Comparison of ENCODE assay signal across 10 cellular contexts in the genomic region with DNA sequence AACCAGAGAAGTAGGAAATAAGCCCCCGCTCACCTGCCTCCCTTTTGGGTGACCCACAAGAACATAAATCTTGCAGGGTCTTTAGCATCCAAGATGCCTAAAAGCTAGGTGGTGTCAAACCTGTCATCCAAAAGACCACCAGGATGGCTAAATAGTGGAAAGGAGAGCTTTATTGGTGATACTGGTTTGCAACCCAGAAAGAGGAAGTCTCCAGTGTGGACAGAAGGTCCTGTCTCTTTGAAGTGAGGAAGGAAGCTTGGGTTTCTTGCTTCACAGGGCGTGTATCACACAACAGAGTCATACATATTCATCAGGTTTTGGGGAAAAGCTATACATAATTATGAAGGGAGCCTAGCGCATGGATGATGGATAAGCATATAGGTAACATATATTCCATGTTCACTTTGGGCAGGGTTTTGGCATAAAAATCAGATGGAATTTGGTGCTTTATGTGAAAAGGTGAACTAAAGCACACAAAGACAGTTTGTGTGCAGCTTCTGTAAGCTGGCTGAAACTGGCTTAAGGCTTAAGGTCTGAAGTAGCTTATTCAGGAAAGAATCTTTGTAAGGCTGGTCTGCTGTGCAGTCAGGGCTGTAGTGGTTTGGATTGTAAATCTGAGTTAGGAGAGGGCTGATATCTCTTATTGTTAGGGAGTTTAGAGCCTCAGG.
DNase-seq lines count a peak whose midpoint lies in the region; ATAC-seq, FAIRE-seq and TF ChIP-seq lines count a peak whose summit lies in the region.
"Had no signal": no experiment of that assay in that cellular context is flagged by ENCODE, and none has a peak within 500 bp of the region (broad histone marks: within the 10 kb centered on the region; RNA-seq: fewer than 3 reads in every experiment).

No MANE protein-coding gene starts in this region.

- H3K9me3 Mint-ChIP-seq in immature natural killer cell = no peaks in the 10 kb centered on the region
- no peaks in the 10 kb centered on the region for H3K9me3 Mint-ChIP-seq in activated T-helper 17 cell treated with anti-CD3 and anti-CD28 coated beads, Interleukin-2, amount 50 U/mL, for 72 hours
- H3K9me3 Mint-ChIP-seq: activated naive CD4-positive, alpha-beta T cell treated with anti-CD3 and anti-CD28 coated beads, Interleukin-2, amount 50 U/mL, for 72 hours had no signal

- H3K4me3 Mint-ChIP-seq in immature natural killer cell = peak overlapping the region; percentile 2 to 56 (median 17)
- no peak overlapping the region for H3K4me3 Mint-ChIP-seq in activated T-helper 17 cell treated with anti-CD3 and anti-CD28 coated beads, Interleukin-2, amount 50 U/mL, for 72 hours

- peaks cover 14 to 17% of the 10 kb centered on the region in 2 donors for H3K4me1 Mint-ChIP-seq in immature natural killer cell
- H3K4me1 Mint-ChIP-seq in activated T-helper 17 cell treated with anti-CD3 and anti-CD28 coated beads, Interleukin-2, amount 50 U/mL, for 72 hours = no peaks in the 10 kb centered on the region

- FAIRE-seq in GM12891 (lab: Jason Lieb, UNC) = peak; percentile 78

- no peak for DNase-seq in GM12891 (ENCODE audit: insufficient read length, low spot score)
- peak; percentile 74 for DNase-seq in KBM-7
- DNase-seq in immature natural killer cell = peak; percentile 7 to 10 (median 8)
- DNase-seq in putamen (ENCODE audit: low spot score) = no peak
- no peak for DNase-seq in COR-L47 (lab: John Stamatoyannopoulos, UW)
- no peak for DNase-seq in NCI-H1694 treated with DMSO at 0.1 percent for 48 hours (lab: John Stamatoyannopoulos, UW)
- DNase-seq: NCI-H187 had no signal

- no peak for TF ChIP-seq POLR2A in GM12891 (IDR thresholded peaks at IDR 0.05; ENCODE audit: low read depth, low read length)

- H3K27me3 Mint-ChIP-seq in immature natural killer cell (ENCODE audit: low read depth in 3 of 3) = peaks cover 0 to 12% (median 5%) of the 10 kb centered on the region in 3 donors
- H3K27me3 Mint-ChIP-seq in activated T-helper 17 cell treated with anti-CD3 and anti-CD28 coated beads, Interleukin-2, amount 50 U/mL, for 72 hours = peaks cover 9% of the 10 kb centered on the region

- ATAC-seq in GM21576 (IDR thresholded peaks at IDR 0.05; ENCODE audit: unreplicated experiment) = peak; percentile 80
- ATAC-seq in activated T-helper 17 cell treated with anti-CD3 and anti-CD28 coated beads, Interleukin-2, amount 50 U/mL, for 72 hours (replicated peaks) = no peak
- ATAC-seq: activated naive CD4-positive, alpha-beta T cell treated with anti-CD3 and anti-CD28 coated beads, Interleukin-2, amount 50 U/mL, for 72 hours had no signal

- H3K27ac Mint-ChIP-seq in immature natural killer cell = peak overlapping the region in 4 of 6 donors; percentile 22 to 55 (median 46)
- H3K27ac Mint-ChIP-seq in activated T-helper 17 cell treated with anti-CD3 and anti-CD28 coated beads, Interleukin-2, amount 50 U/mL, for 72 hours = no peak overlapping the region
- H3K27ac Mint-ChIP-seq: activated naive CD4-positive, alpha-beta T cell treated with anti-CD3 and anti-CD28 coated beads, Interleukin-2, amount 50 U/mL, for 72 hours had no signal

- in situ Hi-C loops in KBM-7 (cut with MboI; ENCODE audit: low pct_unique_long_range_greater_than_20kb, low sequenced_read_pairs) = no loop called here

- no peaks in the 10 kb centered on the region for H3K36me3 Mint-ChIP-seq in immature natural killer cell
- H3K36me3 Mint-ChIP-seq in activated T-helper 17 cell treated with anti-CD3 and anti-CD28 coated beads, Interleukin-2, amount 50 U/mL, for 72 hours (ENCODE audit: low read depth) = no peaks in the 10 kb centered on the region
- H3K36me3 Mint-ChIP-seq: activated naive CD4-positive, alpha-beta T cell treated with anti-CD3 and anti-CD28 coated beads, Interleukin-2, amount 50 U/mL, for 72 hours had no signal

TF ChIP-seq in GM12891, 5 proteins besides CTCF, POLR2A, EP300 and RAD21:
- TF ChIP-seq PAX5 (IDR thresholded peaks at IDR 0.05; ENCODE audit: insufficient read depth, low read length, severe bottlenecking) (no peak), TAF1 (IDR thresholded peaks at IDR 0.05; ENCODE audit: low read depth, low read length) (no peak), SPI1 (IDR thresholded peaks at IDR 0.05; ENCODE audit: low read depth, low read length) (peak; percentile 98), POU2F2 (IDR thresholded peaks at IDR 0.05; ENCODE audit: low read depth, low read length) (0 out of 2 replicates have a peak, but pooled peaks have one; percentile 30)

Comparison
In these comparisons a context has a peak if more than half of its experiments do, and no peak if none do; other contexts are left out.
1. DNase-seq: peak in KBM-7 (single experiment) and immature natural killer cell (3 of 3); none in GM12891 (single experiment), putamen (single experiment), COR-L47 (single experiment) and NCI-H1694 treated with DMSO at 0.1 percent for 48 hours (single experiment).